ENCODE assay signal across 14 cellular contexts in genomic region chr17:50155115-50155819, GRCh38. TPM values are rescaled to one million over a fixed set of nuclear protein-coding genes. Genes with fewer than 3 reads are reported as not detected.
DNase-seq lines count a peak whose midpoint lies in the region; ATAC-seq and TF ChIP-seq lines count a peak whose summit lies in the region.
"Had no signal": no experiment of that assay in that cellular context is flagged by ENCODE, and none has a peak within 500 bp of the region (broad histone marks: within the 10 kb centered on the region; RNA-seq: fewer than 3 reads in every experiment).

No MANE protein-coding gene starts in this region.

- H4K20me1 ChIP-seq in SK-N-SH (ENCODE audit: insufficient read depth), result no peaks in the 10 kb centered on the region

- peaks cover 29% of the 10 kb centered on the region for H3F3A ChIP-seq in SK-N-SH (replicated peaks; ENCODE audit: insufficient read depth)

- H3K4me3 ChIP-seq in SK-N-SH (ENCODE audit: low read depth in 2 of 2, low read length in 1 of 2), result no peak overlapping the region
- peak overlapping the region; percentile 35 for H3K4me3 ChIP-seq in thoracic aorta

- H3K36me3 ChIP-seq in SK-N-SH (replicated peaks in 1 of 2; ENCODE audit: control insufficient read depth in 1 of 2, insufficient read depth in 2 of 2, low read length in 1 of 2), result no peaks in the 10 kb centered on the region
- no peaks in the 10 kb centered on the region for H3K36me3 ChIP-seq in thoracic aorta

- CTCF ChIA-PET in SK-N-SH (lab: Yijun Ruan, JAX), result interaction anchor here (1.4 to 12.8 kb wide), 6 partner anchors 9 to 61 kb away, joined by 5 to 169 read pairs (median 13); partner anchors contain the start of gene COL1A1

- H3K4me1 ChIP-seq in SK-N-SH (ENCODE audit: control insufficient read depth in 1 of 2, insufficient read depth in 2 of 2, low read depth in 1 of 2, low read length in 1 of 2), result peaks cover 23 to 34% of the 10 kb centered on the region in 2 experiments; a peak in 3 of 4 replicates
- peaks cover 39 to 51% of the 10 kb centered on the region in 2 donors for H3K4me1 ChIP-seq in thoracic aorta (ENCODE audit: control insufficient read depth in 1 of 2, low read depth in 2 of 2)

- H3K4me2 ChIP-seq in SK-N-SH, result peak overlapping the region; percentile 36; the same call in 1 of the 2 replicates

- POLR2A ChIA-PET in SK-N-SH (lab: Yijun Ruan, JAX), result no interaction called here

- 85% methylated on average over 8 of the region's 8 CpGs for WGBS in SK-N-SH (ENCODE audit: low lambda C conversion rate)

- H3K27me3 ChIP-seq in SK-N-SH (ENCODE audit: insufficient read depth) (no peaks in the 10 kb centered on the region), thoracic aorta (replicated peaks; ENCODE audit: insufficient read depth) (no peaks in the 10 kb centered on the region)

- peak overlapping the region; percentile 44 for H2AFZ ChIP-seq in SK-N-SH (ENCODE audit: low read depth)

- no peak for TF ChIP-seq EP300 in SK-N-SH (IDR thresholded peaks at IDR 0.05; ENCODE audit: borderline replicate concordance in 1 of 2, low read depth in 1 of 2, low read length in 1 of 2)

- H3K27ac ChIP-seq in SK-N-SH (ENCODE audit: low read depth in 2 of 2, low read length in 1 of 2) (no peak overlapping the region), thoracic aorta (peak overlapping the region; percentile 90 to 94)

- ATAC-seq in thoracic aorta (ENCODE audit: insufficient number of reproducible peaks, low FRiP score, low read depth) (no peak), HG03460 (IDR thresholded peaks at IDR 0.05; ENCODE audit: unreplicated experiment) (no peak), HG03520 (IDR thresholded peaks at IDR 0.05; ENCODE audit: unreplicated experiment) (no peak)

- no peaks in the 10 kb centered on the region for H3K9me2 ChIP-seq in SK-N-SH

- H3K9me3 ChIP-seq in SK-N-SH (no peaks in the 10 kb centered on the region), thoracic aorta (no peaks in the 10 kb centered on the region)

- TF ChIP-seq RAD21 in SK-N-SH (IDR thresholded peaks at IDR 0.05; ENCODE audit: low read length), result no peak

- no peak overlapping the region; the same call in 1 of the 2 replicates for H3K9ac ChIP-seq in SK-N-SH

- TF ChIP-seq CTCF in SK-N-SH (IDR thresholded peaks at IDR 0.05) (no peak), thoracic aorta (IDR thresholded peaks at IDR 0.05) (no peak)

- DNase-seq in SIG-M5 treated with dmso at 0.1 percent for 504 hours (lab: John Stamatoyannopoulos, UW; ENCODE audit: unreplicated experiment), result peak; percentile 85
- no peak for DNase-seq in SIG-M5 (lab: John Stamatoyannopoulos, UW)
- no peak for DNase-seq in SK-N-SH
- DNase-seq in iris pigment epithelial cell (ENCODE audit: low read depth), result peak; percentile 75
- peak; percentile 63 for DNase-seq in thoracic aorta (ENCODE audit: low spot score)
- DNase-seq in activated CD4-positive, alpha-beta T cell treated with anti-CD3 and anti-CD28 coated beads, Interleukin-2, amount 50 U/mL, for 4 hours, result no peak
- DNase-seq: activated CD4-positive, alpha-beta T cell treated with anti-CD3 and anti-CD28 coated beads for 4 hours; cerebellar nuclear complex; islet precursor cell; NCI-H526 had no signal

- peaks cover 5% of the 10 kb centered on the region for H3K79me2 ChIP-seq in SK-N-SH (ENCODE audit: insufficient read depth)

TF ChIP-seq in SK-N-SH, 30 proteins besides CTCF, POLR2A, EP300 and RAD21 (continues in another document):
- TF ChIP-seq RFX5 (IDR thresholded peaks at IDR 0.05; ENCODE audit: low read length) (no peak), RCOR1 (IDR thresholded peaks at IDR 0.05; ENCODE audit: low read length) (no peak), TAF1 (IDR thresholded peaks at IDR 0.05; ENCODE audit: borderline replicate concordance, low read depth, low read length) (no peak), NFIC (IDR thresholded peaks at IDR 0.05; ENCODE audit: borderline replicate concordance) (no peak), NRF1 (IDR thresholded peaks at IDR 0.05; ENCODE audit: low read depth, low read length) (no peak), ELF1 (IDR thresholded peaks at IDR 0.05) (no peak), FOXJ3 (CRISPR knock-in tag; IDR thresholded peaks at IDR 0.05) (no peak), PBX3 (IDR thresholded peaks at IDR 0.05) (no peak), GATA2 (CRISPR knock-in tag; IDR thresholded peaks at IDR 0.05) (no peak), TCF12 (IDR thresholded peaks at IDR 0.05) (no peak), SMC3 (IDR thresholded peaks at IDR 0.05; ENCODE audit: low read depth, low read length) (no peak), REST (IDR thresholded peaks at IDR 0.05; ENCODE audit: low read depth, low read length) (no peak), ZBTB33 (IDR thresholded peaks at IDR 0.05; ENCODE audit: borderline replicate concordance, low read depth) (no peak), SIN3A (IDR thresholded peaks at IDR 0.05; ENCODE audit: borderline replicate concordance, low read depth, low read length) (no peak)
- TF ChIP-seq, protein P1, sequence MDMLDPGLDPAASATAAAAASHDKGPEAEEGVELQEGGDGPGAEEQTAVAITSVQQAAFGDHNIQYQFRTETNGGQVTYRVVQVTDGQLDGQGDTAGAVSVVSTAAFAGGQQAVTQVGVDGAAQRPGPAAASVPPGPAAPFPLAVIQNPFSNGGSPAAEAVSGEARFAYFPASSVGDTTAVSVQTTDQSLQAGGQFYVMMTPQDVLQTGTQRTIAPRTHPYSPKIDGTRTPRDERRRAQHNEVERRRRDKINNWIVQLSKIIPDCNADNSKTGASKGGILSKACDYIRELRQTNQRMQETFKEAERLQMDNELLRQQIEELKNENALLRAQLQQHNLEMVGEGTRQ (IDR thresholded peaks at IDR 0.05; ENCODE audit: borderline replicate concordance, low read depth, low read length), result no peak

RNA-seq across cellular contexts. Expression of gene PPP1R9B, which starts 4.8 kb away (rescaled TPM):
- 26.9 and 35.2 TPM in 2 replicates for polyA plus RNA-seq in SK-N-SH (2012; rRNA removed)
- polyA plus RNA-seq in SK-N-SH (2012; cell fraction: cytosol; rRNA removed), result 19.8 and 24.9 TPM in 2 replicates
- 65.0 and 65.1 TPM in 2 replicates for polyA plus RNA-seq in SK-N-SH (2012; cell fraction: nucleus; rRNA removed)
- total RNA-seq in thoracic aorta, result 10 to 100 TPM; 53.3 to 67.1 TPM

RNA-seq across cellular contexts. Expression of gene SGCA, which starts 10.5 kb away (rescaled TPM):
- polyA plus RNA-seq in SK-N-SH (2012; rRNA removed), result 0.29 TPM in 1 of 2 replicates, not detected in the other
- 0.04 and 0.07 TPM in 2 replicates for polyA plus RNA-seq in SK-N-SH (2012; cell fraction: cytosol; rRNA removed)
- 0.11 and 0.15 TPM in 2 replicates for polyA plus RNA-seq in SK-N-SH (2012; cell fraction: nucleus; rRNA removed)
- 100 to 1,000 TPM in 1 of 2 donors, 10 to 100 TPM in 1; 95.5 to 158 TPM for total RNA-seq in thoracic aorta
- total RNA-seq: H1, HT-29 had no signal

RNA-seq across cellular contexts. Expression of gene SAMD14, which starts 25.3 kb away (rescaled TPM):
- 2.8 and 3.4 TPM in 2 replicates for polyA plus RNA-seq in SK-N-SH (2012; rRNA removed)
- 1.2 and 2.0 TPM in 2 replicates for polyA plus RNA-seq in SK-N-SH (2012; cell fraction: cytosol; rRNA removed)
- polyA plus RNA-seq in SK-N-SH (2012; cell fraction: nucleus; rRNA removed), result 12.4 and 16.5 TPM in 2 replicates
- 10 to 100 TPM in 1 of 2 donors, 1 to 10 TPM in 1; 9.7 to 11.5 TPM for total RNA-seq in thoracic aorta

RNA-seq across cellular contexts. Expression of gene COL1A1, which starts 46.2 kb away (rescaled TPM):
- 265 and 1,461 TPM in 2 replicates for polyA plus RNA-seq in SK-N-SH (2012; rRNA removed)
- 757 and 1,045 TPM in 2 replicates for polyA plus RNA-seq in SK-N-SH (2012; cell fraction: cytosol; rRNA removed)
- 2,732 and 4,628 TPM in 2 replicates for polyA plus RNA-seq in SK-N-SH (2012; cell fraction: nucleus; rRNA removed)
- 100 to 1,000 TPM; 261 to 270 TPM for total RNA-seq in thoracic aorta

Comparison
In these comparisons a context has a peak if more than half of its experiments do, and no peak if none do; other contexts are left out.
1. DNase-seq: peak in SIG-M5 treated with dmso at 0.1 percent for 504 hours (single experiment), iris pigment epithelial cell (single experiment) and thoracic aorta (single experiment); none in SIG-M5 (single experiment), SK-N-SH (single experiment) and activated CD4-positive, alpha-beta T cell treated with anti-CD3 and anti-CD28 coated beads, Interleukin-2, amount 50 U/mL, for 4 hours (0 of 2).
2. H3K27ac ChIP-seq: peak in thoracic aorta (2 of 2); none in SK-N-SH (0 of 2).